Comparison of ENCODE assay signal across 2 cellular contexts in genomic region chr9:32796015-32796414, GRCh38. TPM values are rescaled to one million over a fixed set of nuclear protein-coding genes. Genes with fewer than 3 reads are reported as not detected.
"Had no signal": no experiment of that assay in that cellular context is flagged by ENCODE, and none has a peak within 500 bp of the region (broad histone marks: within the 10 kb centered on the region; RNA-seq: fewer than 3 reads in every experiment).

No MANE protein-coding gene starts in this region.

RNA-seq across cellular contexts. Expression of gene TMEM215, which starts 12.7 kb away (rescaled TPM):
- total RNA-seq: GM23248, HFFc6 had no signal
- polyA plus RNA-seq: GM23248 had no signal
